15 cellular contexts compared by ENCODE assay signal in genomic region chr7:158285383-158285770, GRCh38.
DNase-seq lines count a peak whose midpoint lies in the region; ATAC-seq, FAIRE-seq and TF ChIP-seq lines count a peak whose summit lies in the region.
"Had no signal": no experiment of that assay in that cellular context is flagged by ENCODE, and none has a peak within 500 bp of the region (broad histone marks: within the 10 kb centered on the region; RNA-seq: fewer than 3 reads in every experiment).

No MANE protein-coding gene starts in this region.

- WGBS in HepG2 (ENCODE audit: low lambda C conversion rate) = 93% methylated on average over 6 of the region's 9 CpGs

- intact Hi-C loops in HepG2 (cut with micrococcal nuclease; ENCODE audit: unreplicated experiment) = no loop called here

- no peaks in the 10 kb centered on the region for H3K27me3 ChIP-seq in HepG2 (ENCODE audit: control insufficient read depth in 1 of 2, insufficient read depth in 2 of 2, low read length in 2 of 2)
- H3K27me3 ChIP-seq: BLaER1 had no signal

- POLR2A ChIA-PET in HepG2 (lab: Yijun Ruan, JAX) = no interaction called here

- no peak for TF ChIP-seq POLR2A in HepG2 (IDR thresholded peaks at IDR 0.05; ENCODE audit: insufficient read depth in 1 of 2, low read depth in 2 of 2, low read length in 2 of 2)

- TF ChIP-seq RAD21 in HepG2 (CRISPR knock-in tag; IDR thresholded peaks at IDR 0.05) = no peak

- H3K4me1 ChIP-seq in HepG2 (ENCODE audit: insufficient read depth, low read length) = no peaks in the 10 kb centered on the region
- H3K4me1 ChIP-seq: BLaER1 had no signal

- FAIRE-seq in HepG2 (lab: Jason Lieb, UNC) = no peak
- no peak for FAIRE-seq in urothelium cell line (lab: Jason Lieb, UNC)
- FAIRE-seq in frontal cortex (lab: Jason Lieb, UNC) = no peak
- FAIRE-seq: K562, RCC 7860 had no signal

- TF ChIP-seq EP300 in HepG2 (IDR thresholded peaks at IDR 0.05; ENCODE audit: low read depth in 2 of 2, low read length in 2 of 2) (no peak), HepG2 (CRISPR knock-in tag; IDR thresholded peaks at IDR 0.05; ENCODE audit: borderline replicate concordance) (no peak)

- peak; percentile 32 for ATAC-seq in HepG2
- ATAC-seq in stimulated activated memory B cell treated with anti-CD40 and anti-IgM and Interleukin-4, amounts not matched to agents 10 μg/mL and 1 μg/mL and 100 μg/mL, for 72 hours = peak; percentile 29
- ATAC-seq: HCT116, K562 had no signal

- no peaks in the 10 kb centered on the region for H3K79me2 ChIP-seq in HepG2 (ENCODE audit: insufficient read depth, low read length)

- peak; percentile 15 to 16 for DNase-seq in NCI-H187 (lab: John Stamatoyannopoulos, UW)
- no peak for DNase-seq in NCI-H187 treated with DMSO at 0.1 percent for 48 hours (lab: John Stamatoyannopoulos, UW)
- DNase-seq in NCI-H345 treated with DMSO at 0.1 percent for 48 hours (lab: John Stamatoyannopoulos, UW; ENCODE audit: unreplicated experiment) = peak; percentile 4
- no peak for DNase-seq in HepG2 (ENCODE audit: low spot score)
- DNase-seq in urothelium cell line (ENCODE audit: low spot score) = no peak
- DNase-seq in HPDE6-E6E7 (ENCODE audit: extremely low spot score) = no peak
- no peak for DNase-seq in frontal cortex (ENCODE audit: low spot score in 2 of 2)
- DNase-seq: DMS 273 treated with DMSO at 0.1 percent for 48 hours, NCI-H146 had no signal

- no peaks in the 10 kb centered on the region for H3K4me1 Mint-ChIP-seq in stimulated activated memory B cell treated with anti-CD40 and anti-IgM and Interleukin-4, amounts not matched to agents 10 μg/mL and 1 μg/mL and 100 μg/mL, for 72 hours

- H3K36me3 ChIP-seq in HepG2 (replicated peaks in 1 of 2; ENCODE audit: control insufficient read depth in 1 of 2, insufficient read depth in 2 of 2, low read length in 2 of 2) = no peaks in the 10 kb centered on the region

- CTCF ChIA-PET in HepG2 (lab: Yijun Ruan, JAX; ENCODE audit: low intra/inter-chr PET ratio, low total read pairs) = no interaction called here

- H3K9ac ChIP-seq in HepG2 (ENCODE audit: insufficient read depth, low read depth, low read length) = no peak overlapping the region
- H3K9ac ChIP-seq: BLaER1 had no signal

- no peak overlapping the region for H3K27ac Mint-ChIP-seq in stimulated activated memory B cell treated with anti-CD40 and anti-IgM and Interleukin-4, amounts not matched to agents 10 μg/mL and 1 μg/mL and 100 μg/mL, for 72 hours

- H3K27me3 Mint-ChIP-seq in stimulated activated memory B cell treated with anti-CD40 and anti-IgM and Interleukin-4, amounts not matched to agents 10 μg/mL and 1 μg/mL and 100 μg/mL, for 72 hours = no peaks in the 10 kb centered on the region

- TF ChIP-seq CTCF in HepG2 (CRISPR knock-in tag; IDR thresholded peaks at IDR 0.05) = no peak

- H3K4me3 Mint-ChIP-seq in stimulated activated memory B cell treated with anti-CD40 and anti-IgM and Interleukin-4, amounts not matched to agents 10 μg/mL and 1 μg/mL and 100 μg/mL, for 72 hours = no peak overlapping the region

- peaks cover 16% of the 10 kb centered on the region; the same call in 1 of the 2 replicates for H3K9me3 ChIP-seq in HepG2 (ENCODE audit: low read length)

- H3K27ac ChIP-seq in HepG2 (ENCODE audit: extremely low read length, insufficient read depth, low read length) = no peak overlapping the region
- H3K27ac ChIP-seq: 22Rv1, BLaER1 had no signal

- no peaks in the 10 kb centered on the region for H3K36me3 Mint-ChIP-seq in stimulated activated memory B cell treated with anti-CD40 and anti-IgM and Interleukin-4, amounts not matched to agents 10 μg/mL and 1 μg/mL and 100 μg/mL, for 72 hours

- H3K4me2 ChIP-seq in HepG2 (ENCODE audit: low read depth, low read length) = no peak overlapping the region
- H3K4me2 ChIP-seq: BLaER1 had no signal

- BruUV-seq in HepG2 (replicated peaks; lab: Mats Ljungman, UMichigan) = no TSS peak

- peaks cover 4% of the 10 kb centered on the region; the same call in 1 of the 2 replicates for H4K20me1 ChIP-seq in HepG2 (ENCODE audit: insufficient read depth, low read length)
- H4K20me1 ChIP-seq: BLaER1 had no signal

- peaks cover 34% of the 10 kb centered on the region for H3K9me3 Mint-ChIP-seq in stimulated activated memory B cell treated with anti-CD40 and anti-IgM and Interleukin-4, amounts not matched to agents 10 μg/mL and 1 μg/mL and 100 μg/mL, for 72 hours

- no peak overlapping the region for H3K4me3 ChIP-seq in HepG2 (replicated peaks in 1 of 3; ENCODE audit: insufficient read depth in 1 of 3, low read depth in 2 of 3, low read length in 3 of 3)
- H3K4me3 ChIP-seq: BLaER1, K562 had no signal

- no peak overlapping the region for H2AFZ ChIP-seq in HepG2 (ENCODE audit: low read length)

- in situ Hi-C loops in HepG2 (cut with HindIII; ENCODE audit: extremely low pct_ligation_motif_present, low pct_unique_long_range_greater_than_20kb) = no loop called here

TF ChIP-seq in HepG2, 621 proteins besides CTCF, POLR2A, EP300 and RAD21:
- TF ChIP-seq ZNF746 (CRISPR knock-in tag; IDR thresholded peaks at IDR 0.05) (no peak), ARNT (IDR thresholded peaks at IDR 0.05) (no peak), ZXDC (CRISPR knock-in tag; IDR thresholded peaks at IDR 0.05) (no peak), SKI (IDR thresholded peaks at IDR 0.05; ENCODE audit: partially characterized antibody) (no peak), KLF11 (CRISPR knock-in tag; IDR thresholded peaks at IDR 0.05) (no peak), BCL6 (CRISPR knock-in tag; IDR thresholded peaks at IDR 0.05) (no peak), SP1 (IDR thresholded peaks at IDR 0.05) (no peak), SP1 (CRISPR knock-in tag; IDR thresholded peaks at IDR 0.05) (no peak), TSC22D2 (CRISPR knock-in tag; IDR thresholded peaks at IDR 0.05; ENCODE audit: borderline replicate concordance) (no peak), ZNF790 (CRISPR knock-in tag; IDR thresholded peaks at IDR 0.05; ENCODE audit: borderline replicate concordance) (no peak), JUNB (CRISPR knock-in tag; IDR thresholded peaks at IDR 0.05; ENCODE audit: borderline replicate concordance) (no peak), FOXP4 (CRISPR knock-in tag; IDR thresholded peaks at IDR 0.05) (no peak), XRCC5 (optimal IDR thresholded peaks at IDR 0.05; ENCODE audit: low read length) (no peak), SATB2 (CRISPR knock-in tag; IDR thresholded peaks at IDR 0.05) (no peak), EEA1 (CRISPR knock-in tag; IDR thresholded peaks at IDR 0.05; ENCODE audit: borderline replicate concordance) (no peak), THAP8 (CRISPR knock-in tag; IDR thresholded peaks at IDR 0.05; ENCODE audit: borderline replicate concordance) (no peak), ISX (CRISPR knock-in tag; conservative IDR thresholded peaks at IDR 0.05) (no peak)
TF ChIP-seq in HepG2: peak in this region for 0.

Comparison
In these comparisons a context has a peak if more than half of its experiments do, and no peak if none do; other contexts are left out.
1. DNase-seq: peak in NCI-H187 (2 of 2) and NCI-H345 treated with DMSO at 0.1 percent for 48 hours (single experiment); none in NCI-H187 treated with DMSO at 0.1 percent for 48 hours (single experiment), HepG2 (single experiment), urothelium cell line (single experiment), HPDE6-E6E7 (single experiment) and frontal cortex (0 of 2).